Comparison of ENCODE assay signal across 8 cellular contexts in genomic region chrX:18353931-18354368, GRCh38. TPM values are rescaled to one million over a fixed set of nuclear protein-coding genes. Genes with fewer than 3 reads are reported as not detected.
DNase-seq lines count a peak whose midpoint lies in the region; ATAC-seq, FAIRE-seq and TF ChIP-seq lines count a peak whose summit lies in the region.

No MANE protein-coding gene starts in this region.

- H3K9me3 ChIP-seq in HAP-1 (no peaks in the 10 kb centered on the region), endothelial cell of umbilical vein (replicated peaks; ENCODE audit: control insufficient read depth, insufficient read depth, low read length) (no peaks in the 10 kb centered on the region), uterus (no peaks in the 10 kb centered on the region)

- no peaks in the 10 kb centered on the region for H3K9me1 ChIP-seq in endothelial cell of umbilical vein (replicated peaks; ENCODE audit: control insufficient read depth, extremely low read depth, insufficient read depth, low read length)

- H3K4me2 ChIP-seq in endothelial cell of umbilical vein (ENCODE audit: insufficient read depth, low read length): peak overlapping the region; percentile 49

- no peaks in the 10 kb centered on the region for H4K20me1 ChIP-seq in endothelial cell of umbilical vein (replicated peaks; ENCODE audit: control insufficient read depth, extremely low read depth, insufficient read depth, low read length)

- H3K27ac ChIP-seq in 22Rv1 (peak overlapping the region; percentile 51), endothelial cell of umbilical vein (ENCODE audit: insufficient read depth, low read depth, low read length) (no peak overlapping the region), uterus (peak overlapping the region; percentile 39 to 76)

- dilution Hi-C loops in endothelial cell of umbilical vein (cut with MboI; ENCODE audit: extremely low pct_ligation_motif_present, low sequenced_read_pairs): no loop called here

- in situ Hi-C loops in HAP-1 (cut with MboI; ENCODE audit: low sequenced_read_pairs): no loop called here

- POLR2A ChIA-PET in endothelial cell of umbilical vein (lab: Charles Lee): no interaction called here

- H3K27me3 ChIP-seq in HAP-1 (ENCODE audit: low read depth) (no peaks in the 10 kb centered on the region), endothelial cell of umbilical vein (ENCODE audit: control insufficient read depth in 2 of 2, insufficient read depth in 2 of 2, low read length in 2 of 2) (peaks cover 6 to 17% of the 10 kb centered on the region in 2 experiments), uterus (no peaks in the 10 kb centered on the region)

- no peaks in the 10 kb centered on the region for H3K36me3 Mint-ChIP-seq in natural killer cell

- no TSS peak for BruUV-seq in endothelial cell of umbilical vein (replicated peaks; lab: Mats Ljungman, UMichigan)

- intact Hi-C loops in endothelial cell of umbilical vein (cut with micrococcal nuclease) (loop anchor here (10.0 kb wide), 1 partner anchor 759 kb away; no protein-coding TSS in a partner anchor), natural killer cell (cut with micrococcal nuclease) (no loop called here), uterus (cut with DNase I; ENCODE audit: low total_unique reads) (no loop called here)

- peaks cover 6 to 32% of the 10 kb centered on the region in 2 donors for H3K27me3 Mint-ChIP-seq in natural killer cell (ENCODE audit: low read depth in 2 of 2)

- CTCF ChIA-PET in endothelial cell of umbilical vein (lab: Charles Lee): interaction anchor here (0.8 to 1.8 kb wide), 4 partner anchors 10 to 641 kb away, joined by 3 to 4 read pairs (median 3); no protein-coding TSS in a partner anchor

- H3K4me3 ChIP-seq in HAP-1: peak overlapping the region; percentile 62
- peak overlapping the region; percentile 31 to 62 (median 52) for H3K4me3 ChIP-seq in endothelial cell of umbilical vein (replicated peaks in 1 of 3; ENCODE audit: insufficient read depth in 1 of 3, low read depth in 1 of 3, low read length in 3 of 3)
- H3K4me3 ChIP-seq in uterus: peak overlapping the region; percentile 42 to 58

- H3K4me1 Mint-ChIP-seq in natural killer cell: no peaks in the 10 kb centered on the region

- TF ChIP-seq CTCF in 22Rv1 (IDR thresholded peaks at IDR 0.05): peak; percentile 36
- no peak for TF ChIP-seq CTCF in endothelial cell of umbilical vein (IDR thresholded peaks at IDR 0.05; ENCODE audit: extremely low read depth in 1 of 2, insufficient read depth in 1 of 2, low read depth in 1 of 2, low read length in 2 of 2)
- no peak for TF ChIP-seq CTCF in natural killer cell (IDR thresholded peaks at IDR 0.05)
- no peak for TF ChIP-seq CTCF in uterus (IDR thresholded peaks at IDR 0.05)

- no peak for FAIRE-seq in endothelial cell of umbilical vein (lab: Jason Lieb, UNC)

- peak overlapping the region; percentile 65 for H3K4me3 Mint-ChIP-seq in natural killer cell

- DNase-seq in HAP-1 (ENCODE audit: low spot score in 2 of 2) (peak; percentile 40 to 75), endothelial cell of umbilical vein (ENCODE audit: low read depth, low spot score) (no peak), natural killer cell (no peak), uterus (peak in 1 of 2 donors; percentile 17), NCI-H2107 treated with DMSO at 0.1 percent for 48 hours (lab: John Stamatoyannopoulos, UW; ENCODE audit: unreplicated experiment) (no peak)
- DNase-seq in activated CD4-positive, alpha-beta T cell treated with anti-CD3 and anti-CD28 coated beads for 4 hours: peak; percentile 4 to 8

- no peaks in the 10 kb centered on the region for H3K36me3 ChIP-seq in HAP-1 (replicated peaks)
- H3K36me3 ChIP-seq in endothelial cell of umbilical vein (ENCODE audit: control insufficient read depth in 2 of 2, extremely low read depth in 1 of 2, insufficient read depth in 2 of 2, low read length in 2 of 2): no peaks in the 10 kb centered on the region
- no peaks in the 10 kb centered on the region for H3K36me3 ChIP-seq in uterus

- peak overlapping the region; percentile 94 for H2AFZ ChIP-seq in endothelial cell of umbilical vein (ENCODE audit: low read depth, low read length)

- peak in 2 of 3 donors; percentile 34 to 55 for ATAC-seq in natural killer cell
- ATAC-seq in HG02588 (IDR thresholded peaks at IDR 0.05; ENCODE audit: unreplicated experiment): no peak

- H3K79me2 ChIP-seq in endothelial cell of umbilical vein (ENCODE audit: control insufficient read depth, insufficient read depth, low read length): no peaks in the 10 kb centered on the region

- H3K9ac ChIP-seq in endothelial cell of umbilical vein (replicated peaks; ENCODE audit: extremely low read depth, insufficient read depth, low read length): peak overlapping the region; percentile 16

- no peak for TF ChIP-seq POLR2A in endothelial cell of umbilical vein (IDR thresholded peaks at IDR 0.05; ENCODE audit: low read depth, low read length)
- no peak for TF ChIP-seq POLR2A in uterus (IDR thresholded peaks at IDR 0.05)

- H3K4me1 ChIP-seq in HAP-1 (peaks cover 17% of the 10 kb centered on the region), endothelial cell of umbilical vein (ENCODE audit: control insufficient read depth, extremely low read depth, insufficient read depth, low read length) (peaks cover 8% of the 10 kb centered on the region), uterus (no peaks in the 10 kb centered on the region)

- no peaks in the 10 kb centered on the region for H3K9me3 Mint-ChIP-seq in natural killer cell

- no peak overlapping the region for H3K27ac Mint-ChIP-seq in natural killer cell

TF ChIP-seq in endothelial cell of umbilical vein, 7 proteins besides CTCF, POLR2A, EP300 and RAD21:
- no peak for TF ChIP-seq MYC (IDR thresholded peaks at IDR 0.05; ENCODE audit: low read depth, low read length)
- no peak for TF ChIP-seq JUN (IDR thresholded peaks at IDR 0.05; ENCODE audit: borderline replicate concordance, insufficient read depth, insufficient read length, low read depth)
- TF ChIP-seq EZH2 (IDR thresholded peaks at IDR 0.05; ENCODE audit: borderline replicate concordance, low read depth, low read length, severe bottlenecking): no peak
- TF ChIP-seq FOS (IDR thresholded peaks at IDR 0.05; ENCODE audit: borderline replicate concordance, insufficient read depth, low read length): no peak
- no peak for TF ChIP-seq GATA2 (IDR thresholded peaks at IDR 0.05; ENCODE audit: insufficient read depth, insufficient read length, low read depth, low read length)
- TF ChIP-seq POLR2AphosphoS5 (IDR thresholded peaks at IDR 0.05; ENCODE audit: insufficient read depth, low read depth, low read length): no peak
- TF ChIP-seq MAX (IDR thresholded peaks at IDR 0.05; ENCODE audit: insufficient read depth, insufficient read length): no peak

RNA-seq across cellular contexts. Expression of gene SCML2, which starts 0.5 kb away (rescaled TPM):
- total RNA-seq in endothelial cell of umbilical vein: 0.69 and 2.7 TPM in 2 replicates
- polyA plus RNA-seq in endothelial cell of umbilical vein: 0.92 and 1.4 TPM in 2 replicates
- 1.0 and 1.1 TPM in 2 replicates for polyA plus RNA-seq in endothelial cell of umbilical vein (2011; cell fraction: cytosol; rRNA removed)
- 1.8 and 2.5 TPM in 2 replicates for polyA plus RNA-seq in endothelial cell of umbilical vein (2011; cell fraction: nucleus; rRNA removed)
- polyA plus RNA-seq in endothelial cell of umbilical vein (2012): 0.82 and 1.1 TPM in 2 replicates
- polyA minus RNA-seq in endothelial cell of umbilical vein: 0.83 and 0.95 TPM in 2 replicates
- 11.7 TPM for polyA minus RNA-seq in endothelial cell of umbilical vein (2011; cell fraction: cytosol; rRNA and poly(A)+ RNA removed)
- polyA minus RNA-seq in endothelial cell of umbilical vein (2011; cell fraction: nucleus; rRNA and poly(A)+ RNA removed): 1.1 and 1.4 TPM in 2 replicates
- under 1 TPM; 0.21 to 0.50 (median 0.41) TPM for total RNA-seq in natural killer cell
- total RNA-seq in uterus: 10 to 100 TPM in 1 of 4 donors, 1 to 10 TPM in 2, under 1 TPM in 1; 0.26 to 15.8 (median 5.7) TPM

Comparison
In these comparisons a context has a peak if more than half of its experiments do, and no peak if none do; other contexts are left out.
1. DNase-seq: peak in HAP-1 (2 of 2) and activated CD4-positive, alpha-beta T cell treated with anti-CD3 and anti-CD28 coated beads for 4 hours (2 of 2); none in endothelial cell of umbilical vein (single experiment), natural killer cell (single experiment) and NCI-H2107 treated with DMSO at 0.1 percent for 48 hours (single experiment).
2. Peak in every context shown above with its lines, with median percentiles within 50 percentile points of each other: H3K4me3 ChIP-seq.